9 cellular contexts compared by ENCODE assay signal in the genomic region with DNA sequence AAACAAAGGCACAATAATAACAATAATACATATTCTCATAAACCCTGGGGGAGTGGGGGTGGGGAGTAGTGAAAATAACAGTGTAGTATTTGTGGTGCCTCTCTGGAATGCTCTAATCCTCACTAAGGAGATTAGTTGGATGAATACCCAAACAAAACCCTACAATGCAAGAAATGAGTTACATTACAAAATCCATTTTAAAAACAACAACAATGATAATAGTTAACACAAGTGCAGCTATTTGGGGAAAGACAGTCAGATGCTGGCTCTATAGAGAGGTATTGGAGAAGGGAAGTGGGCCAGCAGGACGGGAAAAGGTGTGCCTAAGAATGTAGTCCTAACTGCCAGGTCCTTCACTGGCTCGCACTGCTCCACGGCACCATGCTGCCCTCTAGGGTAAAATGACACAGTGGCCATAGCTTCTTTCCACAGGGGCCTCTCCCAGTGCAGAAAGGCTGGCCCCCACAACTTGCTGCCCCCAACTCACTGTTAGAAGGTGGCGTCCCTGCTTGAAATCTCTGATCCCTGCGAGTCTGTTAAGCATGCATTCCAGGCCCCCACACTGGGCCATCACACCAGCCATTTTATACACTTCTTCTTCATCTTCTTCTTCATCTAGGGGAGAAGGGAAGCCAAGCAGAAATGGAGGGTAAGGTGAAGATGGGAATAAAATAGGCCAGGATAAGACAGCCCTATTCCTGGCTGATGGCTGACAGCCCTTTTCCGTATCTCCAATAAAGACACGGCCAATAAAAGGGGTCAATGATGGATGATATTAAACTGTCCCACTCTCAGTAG.
A peak's percentile ranks its signal among the peaks of the same experiment; 100 is the strongest.
DNase-seq lines count a peak whose midpoint lies in the region; ATAC-seq and TF ChIP-seq lines count a peak whose summit lies in the region.
"Had no signal": no experiment of that assay in that cellular context is flagged by ENCODE, and none has a peak within 500 bp of the region (broad histone marks: within the 10 kb centered on the region; RNA-seq: fewer than 3 reads in every experiment).

No MANE protein-coding gene starts in this region.

- no peak overlapping the region for H3K27ac ChIP-seq in gastrocnemius medialis
- H3K27ac ChIP-seq: thoracic aorta had no signal

- no peak overlapping the region for H3K4me3 ChIP-seq in gastrocnemius medialis
- H3K4me3 ChIP-seq: thoracic aorta had no signal

- in situ Hi-C loops in gastrocnemius medialis (cut with MboI; ENCODE audit: low sequenced_read_pairs in 4 of 4) = loop anchor here in 3 of 4 donors (5.0 to 25.0 kb wide), 3 partner anchors 184 to 191 kb away; a partner anchor contains a TSS

- no peaks in the 10 kb centered on the region for H3K9me3 ChIP-seq in gastrocnemius medialis
- H3K9me3 ChIP-seq: thoracic aorta had no signal

- DNase-seq in NCI-H2171 treated with DMSO at 0.1 percent for 48 hours (lab: John Stamatoyannopoulos, UW) (peak; percentile 19), NCI-H2171 (lab: John Stamatoyannopoulos, UW) (no peak), SW480 (ENCODE audit: low spot score) (peak; percentile 21), head of caudate nucleus (peak; percentile 15 to 84 (median 56)), gastrocnemius medialis (no peak)
- no peak for DNase-seq in stimulated activated CD4-positive, alpha-beta T cell treated with anti-CD3 and anti-CD28 coated beads, Interleukin-4, amount 100 ng/mL, for 1 hour

- ATAC-seq in gastrocnemius medialis (peak; percentile 43 to 76), GM18870 (IDR thresholded peaks at IDR 0.05; ENCODE audit: unreplicated experiment) (no peak), HG02840 (IDR thresholded peaks at IDR 0.05; ENCODE audit: low FRiP score, unreplicated experiment) (no peak)

- peaks cover 4 to 90% of the 10 kb centered on the region in 2 donors for H3K36me3 ChIP-seq in gastrocnemius medialis

- no peaks in the 10 kb centered on the region for H3K27me3 ChIP-seq in gastrocnemius medialis

- H3K4me1 ChIP-seq in gastrocnemius medialis = peaks cover 11 to 15% of the 10 kb centered on the region in 2 donors

- no peak for TF ChIP-seq POLR2A in gastrocnemius medialis (IDR thresholded peaks at IDR 0.05)

- peak; percentile 19 to 61 (median 50) for TF ChIP-seq CTCF in gastrocnemius medialis (IDR thresholded peaks at IDR 0.05 in 4 of 5, conservative IDR thresholded peaks at IDR 0.05 in 1 of 5)

- intact Hi-C loops in head of caudate nucleus (cut with DNase I) (loop anchor here (5.0 kb wide), 1 partner anchor 189 kb away; no protein-coding TSS in a partner anchor), gastrocnemius medialis (cut with DNase I; ENCODE audit: low total_unique reads) (loop anchor here (1.0 kb wide), 1 partner anchor 212 kb away; no protein-coding TSS in a partner anchor)

Comparison
In these comparisons a context has a peak if more than half of its experiments do, and no peak if none do; other contexts are left out.
1. DNase-seq: peak in NCI-H2171 treated with DMSO at 0.1 percent for 48 hours (single experiment), SW480 (single experiment) and head of caudate nucleus (42 of 42); none in NCI-H2171 (single experiment), gastrocnemius medialis (0 of 2) and stimulated activated CD4-positive, alpha-beta T cell treated with anti-CD3 and anti-CD28 coated beads, Interleukin-4, amount 100 ng/mL, for 1 hour (single experiment).
2. ATAC-seq: peak in gastrocnemius medialis (2 of 2); none in GM18870 (single experiment) and HG02840 (single experiment).